13 cellular contexts compared by ENCODE assay signal in genomic region chr5:112594060-112594850, GRCh38.
DNase-seq lines count a peak whose midpoint lies in the region; ATAC-seq, FAIRE-seq and TF ChIP-seq lines count a peak whose summit lies in the region.
"Had no signal": no experiment of that assay in that cellular context is flagged by ENCODE, and none has a peak within 500 bp of the region (broad histone marks: within the 10 kb centered on the region; RNA-seq: fewer than 3 reads in every experiment).

No MANE protein-coding gene starts in this region.

- no peak for DNase-seq in right lobe of liver
- no peak for DNase-seq in HepG2 (ENCODE audit: low spot score)
- peak in 42 of 51 donors; percentile 3 to 75 (median 31) for DNase-seq in hypothalamus (lab: John Stamatoyannopoulos, UW)
- DNase-seq in gastrocnemius medialis = no peak
- no peak for DNase-seq in suprapubic skin (ENCODE audit: low spot score in 2 of 2)
- DNase-seq in activated T-cell treated with anti-CD3 and anti-CD28 coated beads, Interleukin-2, amount 50 U/mL, for 72 hours = no peak
- DNase-seq in activated naive CD8-positive, alpha-beta T cell treated with anti-CD3 and anti-CD28 coated beads for 36 hours = no peak
- DNase-seq: brain microvascular endothelial cell, NCI-H187 had no signal

- ATAC-seq in right lobe of liver (peak; percentile 46 to 86 (median 70)), HepG2 (no peak), gastrocnemius medialis (no peak)
- ATAC-seq in activated T-cell treated with anti-CD3 and anti-CD28 coated beads, Interleukin-2, amount 50 U/mL, for 72 hours (replicated peaks in 1 of 2) = no peak

- 36% methylated on average over 6 of the region's 6 CpGs for WGBS in right lobe of liver (ENCODE audit: insufficient coverage, low coverage, low lambda C conversion rate, missing lambda C conversion rate)
- WGBS in HepG2 (ENCODE audit: low lambda C conversion rate) = 3% methylated on average over 6 of the region's 6 CpGs
- 36% methylated on average over 6 of the region's 6 CpGs for WGBS in suprapubic skin

- no peak for TF ChIP-seq RAD21 in HepG2 (CRISPR knock-in tag; IDR thresholded peaks at IDR 0.05)

- no peak overlapping the region for H3K4me3 Mint-ChIP-seq in activated T-cell treated with anti-CD3 and anti-CD28 coated beads, Interleukin-2, amount 50 U/mL, for 72 hours
- no peak overlapping the region for H3K4me3 Mint-ChIP-seq in activated naive CD8-positive, alpha-beta T cell treated with anti-CD3 and anti-CD28 coated beads for 36 hours
- H3K4me3 Mint-ChIP-seq: stimulated activated naive CD8-positive, alpha-beta T cell treated with anti-CD3 and anti-CD28 coated beads, Interleukin-15, Interleukin-2, amounts not matched to agents 100 ng/mL and 50 ng/mL, for 24 hours had no signal

- H3K9ac ChIP-seq in HepG2 (ENCODE audit: insufficient read depth, low read depth, low read length) = no peak overlapping the region

- H3K4me1 ChIP-seq in right lobe of liver (no peaks in the 10 kb centered on the region), HepG2 (ENCODE audit: insufficient read depth, low read length) (no peaks in the 10 kb centered on the region), gastrocnemius medialis (no peaks in the 10 kb centered on the region), suprapubic skin (peaks cover 6% of the 10 kb centered on the region)

- H3K4me1 Mint-ChIP-seq in activated T-cell treated with anti-CD3 and anti-CD28 coated beads, Interleukin-2, amount 50 U/mL, for 72 hours (ENCODE audit: low read depth) = no peaks in the 10 kb centered on the region
- no peaks in the 10 kb centered on the region for H3K4me1 Mint-ChIP-seq in activated naive CD8-positive, alpha-beta T cell treated with anti-CD3 and anti-CD28 coated beads for 36 hours

- no TSS peak for BruUV-seq in HepG2 (replicated peaks; lab: Mats Ljungman, UMichigan)

- H3K27me3 ChIP-seq in right lobe of liver (no peaks in the 10 kb centered on the region), HepG2 (ENCODE audit: control insufficient read depth in 1 of 2, insufficient read depth in 2 of 2, low read length in 2 of 2) (no peaks in the 10 kb centered on the region; a peak in 2 of 5 replicates), gastrocnemius medialis (no peaks in the 10 kb centered on the region), suprapubic skin (no peaks in the 10 kb centered on the region)
- H3K27me3 ChIP-seq: brain microvascular endothelial cell had no signal

- H2AFZ ChIP-seq in HepG2 (ENCODE audit: low read length) = no peak overlapping the region

- POLR2A ChIA-PET in HepG2 (lab: Yijun Ruan, JAX) = no interaction called here

- no peaks in the 10 kb centered on the region for H4K20me1 ChIP-seq in HepG2 (ENCODE audit: insufficient read depth, low read length)

- in situ Hi-C loops in HepG2 (cut with HindIII; ENCODE audit: extremely low pct_ligation_motif_present, low pct_unique_long_range_greater_than_20kb) (no loop called here), gastrocnemius medialis (cut with MboI; ENCODE audit: low sequenced_read_pairs in 4 of 4) (no loop called here)

- H3K9me3 Mint-ChIP-seq in activated T-cell treated with anti-CD3 and anti-CD28 coated beads, Interleukin-2, amount 50 U/mL, for 72 hours = no peaks in the 10 kb centered on the region
- H3K9me3 Mint-ChIP-seq in activated naive CD8-positive, alpha-beta T cell treated with anti-CD3 and anti-CD28 coated beads for 36 hours = peaks cover 1% of the 10 kb centered on the region
- H3K9me3 Mint-ChIP-seq: stimulated activated naive CD8-positive, alpha-beta T cell treated with anti-CD3 and anti-CD28 coated beads, Interleukin-15, Interleukin-2, amounts not matched to agents 100 ng/mL and 50 ng/mL, for 24 hours had no signal

- intact Hi-C loops in right lobe of liver (cut with DNase I) (no loop called here), HepG2 (cut with micrococcal nuclease; ENCODE audit: unreplicated experiment) (no loop called here), gastrocnemius medialis (cut with DNase I; ENCODE audit: low total_unique reads) (no loop called here)

- no peaks in the 10 kb centered on the region for H3K36me3 Mint-ChIP-seq in activated T-cell treated with anti-CD3 and anti-CD28 coated beads, Interleukin-2, amount 50 U/mL, for 72 hours (ENCODE audit: insufficient read depth in 2 of 2)
- no peaks in the 10 kb centered on the region for H3K36me3 Mint-ChIP-seq in activated naive CD8-positive, alpha-beta T cell treated with anti-CD3 and anti-CD28 coated beads for 36 hours

- H3K4me3 ChIP-seq in right lobe of liver (no peak overlapping the region), HepG2 (replicated peaks in 1 of 3; ENCODE audit: insufficient read depth in 1 of 3, low read depth in 2 of 3, low read length in 3 of 3) (no peak overlapping the region), gastrocnemius medialis (no peak overlapping the region), suprapubic skin (no peak overlapping the region)

- no peaks in the 10 kb centered on the region for H3K79me2 ChIP-seq in HepG2 (ENCODE audit: insufficient read depth, low read length)

- TF ChIP-seq POLR2A in right lobe of liver (IDR thresholded peaks at IDR 0.05) = no peak
- no peak for TF ChIP-seq POLR2A in HepG2 (IDR thresholded peaks at IDR 0.05; ENCODE audit: insufficient read depth in 1 of 2, low read depth in 2 of 2, low read length in 2 of 2)
- TF ChIP-seq POLR2A in gastrocnemius medialis (IDR thresholded peaks at IDR 0.05) = no peak
- no peak for TF ChIP-seq POLR2A in suprapubic skin (IDR thresholded peaks at IDR 0.05)

- CTCF ChIA-PET in HepG2 (lab: Yijun Ruan, JAX; ENCODE audit: low intra/inter-chr PET ratio, low total read pairs) = no interaction called here

- no peaks in the 10 kb centered on the region for H3K36me3 ChIP-seq in right lobe of liver
- H3K36me3 ChIP-seq in HepG2 (replicated peaks in 1 of 2; ENCODE audit: control insufficient read depth in 1 of 2, insufficient read depth in 2 of 2, low read length in 2 of 2) = no peaks in the 10 kb centered on the region
- H3K36me3 ChIP-seq in gastrocnemius medialis = no peaks in the 10 kb centered on the region
- no peaks in the 10 kb centered on the region for H3K36me3 ChIP-seq in suprapubic skin
- H3K36me3 ChIP-seq: brain microvascular endothelial cell, neutrophil had no signal

- H3K9me3 ChIP-seq in right lobe of liver = no peaks in the 10 kb centered on the region
- H3K9me3 ChIP-seq in HepG2 (ENCODE audit: low read length) = no peaks in the 10 kb centered on the region
- H3K9me3 ChIP-seq in gastrocnemius medialis = no peaks in the 10 kb centered on the region
- H3K9me3 ChIP-seq in suprapubic skin = no peaks in the 10 kb centered on the region
- H3K9me3 ChIP-seq: neutrophil had no signal

- no peak overlapping the region for H3K27ac Mint-ChIP-seq in activated T-cell treated with anti-CD3 and anti-CD28 coated beads, Interleukin-2, amount 50 U/mL, for 72 hours
- H3K27ac Mint-ChIP-seq in activated naive CD8-positive, alpha-beta T cell treated with anti-CD3 and anti-CD28 coated beads for 36 hours = no peak overlapping the region
- H3K27ac Mint-ChIP-seq: stimulated activated naive CD8-positive, alpha-beta T cell treated with anti-CD3 and anti-CD28 coated beads, Interleukin-15, Interleukin-2, amounts not matched to agents 100 ng/mL and 50 ng/mL, for 24 hours had no signal

- no peak for TF ChIP-seq CTCF in right lobe of liver (IDR thresholded peaks at IDR 0.05)
- TF ChIP-seq CTCF in HepG2 (CRISPR knock-in tag; IDR thresholded peaks at IDR 0.05) = no peak
- no peak for TF ChIP-seq CTCF in VCaP (conservative IDR thresholded peaks at IDR 0.05)
- no peak for TF ChIP-seq CTCF in gastrocnemius medialis (IDR thresholded peaks at IDR 0.05 in 4 of 5, conservative IDR thresholded peaks at IDR 0.05 in 1 of 5)
- no peak for TF ChIP-seq CTCF in suprapubic skin (IDR thresholded peaks at IDR 0.05)

- H3K27ac ChIP-seq in right lobe of liver = no peak overlapping the region
- no peak overlapping the region for H3K27ac ChIP-seq in HepG2 (ENCODE audit: extremely low read length, insufficient read depth, low read length)
- H3K27ac ChIP-seq in VCaP = peak overlapping the region; percentile 98
- H3K27ac ChIP-seq in gastrocnemius medialis = no peak overlapping the region
- H3K27ac ChIP-seq in suprapubic skin = no peak overlapping the region
- H3K27ac ChIP-seq: brain microvascular endothelial cell, neutrophil had no signal

- FAIRE-seq in HepG2 (lab: Jason Lieb, UNC) = no peak
- FAIRE-seq: RCC 7860 had no signal

- peaks cover 37% of the 10 kb centered on the region for H3K27me3 Mint-ChIP-seq in activated T-cell treated with anti-CD3 and anti-CD28 coated beads, Interleukin-2, amount 50 U/mL, for 72 hours (ENCODE audit: low read depth)
- H3K27me3 Mint-ChIP-seq in activated naive CD8-positive, alpha-beta T cell treated with anti-CD3 and anti-CD28 coated beads for 36 hours = peaks cover 4% of the 10 kb centered on the region
- H3K27me3 Mint-ChIP-seq: stimulated activated naive CD8-positive, alpha-beta T cell treated with anti-CD3 and anti-CD28 coated beads, Interleukin-15, Interleukin-2, amounts not matched to agents 100 ng/mL and 50 ng/mL, for 24 hours had no signal

- TF ChIP-seq EP300 in HepG2 (IDR thresholded peaks at IDR 0.05; ENCODE audit: low read depth in 2 of 2, low read length in 2 of 2) = no peak
- no peak for TF ChIP-seq EP300 in HepG2 (CRISPR knock-in tag; IDR thresholded peaks at IDR 0.05; ENCODE audit: borderline replicate concordance)
- no peak for TF ChIP-seq EP300 in suprapubic skin (IDR thresholded peaks at IDR 0.05)

- H3K4me2 ChIP-seq in HepG2 (ENCODE audit: low read depth, low read length) = no peak overlapping the region

TF ChIP-seq in HepG2, 621 proteins besides CTCF, POLR2A, EP300 and RAD21 (continues in another document):
- TF ChIP-seq, protein P1, sequence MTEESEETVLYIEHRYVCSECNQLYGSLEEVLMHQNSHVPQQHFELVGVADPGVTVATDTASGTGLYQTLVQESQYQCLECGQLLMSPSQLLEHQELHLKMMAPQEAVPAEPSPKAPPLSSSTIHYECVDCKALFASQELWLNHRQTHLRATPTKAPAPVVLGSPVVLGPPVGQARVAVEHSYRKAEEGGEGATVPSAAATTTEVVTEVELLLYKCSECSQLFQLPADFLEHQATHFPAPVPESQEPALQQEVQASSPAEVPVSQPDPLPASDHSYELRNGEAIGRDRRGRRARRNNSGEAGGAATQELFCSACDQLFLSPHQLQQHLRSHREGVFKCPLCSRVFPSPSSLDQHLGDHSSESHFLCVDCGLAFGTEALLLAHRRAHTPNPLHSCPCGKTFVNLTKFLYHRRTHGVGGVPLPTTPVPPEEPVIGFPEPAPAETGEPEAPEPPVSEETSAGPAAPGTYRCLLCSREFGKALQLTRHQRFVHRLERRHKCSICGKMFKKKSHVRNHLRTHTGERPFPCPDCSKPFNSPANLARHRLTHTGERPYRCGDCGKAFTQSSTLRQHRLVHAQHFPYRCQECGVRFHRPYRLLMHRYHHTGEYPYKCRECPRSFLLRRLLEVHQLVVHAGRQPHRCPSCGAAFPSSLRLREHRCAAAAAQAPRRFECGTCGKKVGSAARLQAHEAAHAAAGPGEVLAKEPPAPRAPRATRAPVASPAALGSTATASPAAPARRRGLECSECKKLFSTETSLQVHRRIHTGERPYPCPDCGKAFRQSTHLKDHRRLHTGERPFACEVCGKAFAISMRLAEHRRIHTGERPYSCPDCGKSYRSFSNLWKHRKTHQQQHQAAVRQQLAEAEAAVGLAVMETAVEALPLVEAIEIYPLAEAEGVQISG (CRISPR knock-in tag; IDR thresholded peaks at IDR 0.05) = no peak
- no peak for TF ChIP-seq ZSCAN20 (CRISPR knock-in tag; IDR thresholded peaks at IDR 0.05; ENCODE audit: borderline replicate concordance)

Comparison
In these comparisons a context has a peak if more than half of its experiments do, and no peak if none do; other contexts are left out.
1. ATAC-seq: peak in right lobe of liver (4 of 4); none in HepG2 (single experiment), gastrocnemius medialis (0 of 2) and activated T-cell treated with anti-CD3 and anti-CD28 coated beads, Interleukin-2, amount 50 U/mL, for 72 hours (0 of 2).
2. DNase-seq: peak in hypothalamus (42 of 51); none in right lobe of liver (0 of 3), HepG2 (single experiment), gastrocnemius medialis (0 of 2), suprapubic skin (0 of 2), activated T-cell treated with anti-CD3 and anti-CD28 coated beads, Interleukin-2, amount 50 U/mL, for 72 hours (0 of 2) and activated naive CD8-positive, alpha-beta T cell treated with anti-CD3 and anti-CD28 coated beads for 36 hours (single experiment).